In genomic region chr15:65006876-65007275, GRCh38 we compare ENCODE assay signal across 25 cellular contexts. TPM values are rescaled to one million over a fixed set of nuclear protein-coding genes. Genes with fewer than 3 reads are reported as not detected.
"Had no signal": no experiment of that assay in that cellular context is flagged by ENCODE, and none has a peak within 500 bp of the region (broad histone marks: within the 10 kb centered on the region; RNA-seq: fewer than 3 reads in every experiment).

No MANE protein-coding gene starts in this region.

- H3K27me3 Mint-ChIP-seq: activated CD4-positive, alpha-beta T cell treated with anti-CD3 and anti-CD28 coated beads for 36 hours; activated CD8-positive, alpha-beta T cell treated with anti-CD3 and anti-CD28 coated beads for 36 hours; activated naive CD8-positive, alpha-beta T cell treated with anti-CD3 and anti-CD28 coated beads, Interleukin-2, amount 10 ng/mL, durations not matched to agents 7 days and 5 days; T-helper 17 cell had no signal

- H3K27ac ChIP-seq: adrenal gland, Peyer's patch had no signal

- H3K27ac Mint-ChIP-seq: activated CD4-positive, alpha-beta T cell treated with anti-CD3 and anti-CD28 coated beads for 36 hours; activated CD8-positive, alpha-beta T cell treated with anti-CD3 and anti-CD28 coated beads for 36 hours; activated naive CD8-positive, alpha-beta T cell treated with anti-CD3 and anti-CD28 coated beads, Interleukin-2, amount 10 ng/mL, durations not matched to agents 7 days and 5 days; activated T-cell treated with anti-CD3 and anti-CD28 coated beads, Interleukin-2, amount 50 U/mL, for 72 hours; activated T-helper 2 cell treated with anti-CD3 and anti-CD28 coated beads, Interferon-gamma antibody, Interleukin-2, Interleukin-4, amounts not matched to agents 10 μg/mL and 5 μg/mL and 100 μg/mL, durations not matched to agents 14 hours and 24 hours and 36 hours; T-helper 17 cell had no signal

- H3K9me3 Mint-ChIP-seq: activated CD8-positive, alpha-beta T cell treated with anti-CD3 and anti-CD28 coated beads for 36 hours; activated naive CD8-positive, alpha-beta T cell treated with anti-CD3 and anti-CD28 coated beads, Interleukin-2, amount 10 ng/mL, durations not matched to agents 7 days and 5 days; activated T-cell treated with anti-CD3 and anti-CD28 coated beads, Interleukin-2, amount 50 U/mL, for 72 hours; activated T-helper 2 cell treated with anti-CD3 and anti-CD28 coated beads, Interferon-gamma antibody, Interleukin-2, Interleukin-4, amounts not matched to agents 10 μg/mL and 5 μg/mL and 100 μg/mL, durations not matched to agents 14 hours and 24 hours and 36 hours had no signal

- ATAC-seq: activated CD4-positive, alpha-beta T cell treated with anti-CD3 and anti-CD28 coated beads for 36 hours; activated CD8-positive, alpha-beta T cell treated with anti-CD3 and anti-CD28 coated beads for 36 hours; activated T-cell treated with anti-CD3 and anti-CD28 coated beads, Interleukin-2, amount 50 U/mL, for 72 hours; T-helper 17 cell had no signal

- H3K4me1 ChIP-seq: adrenal gland, Peyer's patch had no signal

- H3K4me3 Mint-ChIP-seq: activated CD4-positive, alpha-beta T cell treated with anti-CD3 and anti-CD28 coated beads for 36 hours; activated CD8-positive, alpha-beta T cell treated with anti-CD3 and anti-CD28 coated beads for 36 hours; activated naive CD8-positive, alpha-beta T cell treated with anti-CD3 and anti-CD28 coated beads, Interleukin-2, amount 10 ng/mL, durations not matched to agents 7 days and 5 days; activated T-cell treated with anti-CD3 and anti-CD28 coated beads, Interleukin-2, amount 50 U/mL, for 72 hours; T-helper 17 cell had no signal

- H3K9me3 ChIP-seq: adrenal gland, MG63, Peyer's patch had no signal

- H3K4me1 Mint-ChIP-seq: activated CD4-positive, alpha-beta T cell treated with anti-CD3 and anti-CD28 coated beads for 36 hours; activated naive CD8-positive, alpha-beta T cell treated with anti-CD3 and anti-CD28 coated beads, Interleukin-2, amount 10 ng/mL, durations not matched to agents 7 days and 5 days had no signal

- H3K27me3 ChIP-seq: adrenal gland, MG63, Peyer's patch had no signal

- H3K4me3 ChIP-seq: adrenal gland, MG63, Peyer's patch had no signal

- DNase-seq: activated CD4-positive, alpha-beta T cell treated with anti-CD3 and anti-CD28 coated beads for 36 hours; activated CD4-positive, alpha-beta T cell treated with anti-CD3 and anti-CD28 coated beads, Interleukin-2, amount 50 U/mL, for 1 hour; activated CD8-positive, alpha-beta memory T cell treated with anti-CD3 and anti-CD28 coated beads, Interleukin-2, amount 50 U/mL, for 4 hours; activated CD8-positive, alpha-beta T cell treated with anti-CD3 and anti-CD28 coated beads for 36 hours; activated gamma-delta T cell treated with Interleukin-2 at 50 U/mL for 16 hours; activated naive CD4-positive, alpha-beta T cell treated with anti-CD3 and anti-CD28 coated beads, Interleukin-2, amount 50 U/mL, for 16 hours; activated naive CD8-positive, alpha-beta T cell treated with anti-CD3 and anti-CD28 coated beads, Interleukin-2, amount 10 ng/mL, durations not matched to agents 7 days and 5 days; activated T-cell treated with anti-CD3 and anti-CD28 coated beads, Interleukin-2, amount 50 U/mL, for 72 hours; adrenal gland; anterior cingulate cortex; caudate nucleus; MG63; NCI-H1105; NCI-H1436; NCI-H1694 treated with DMSO at 0.1 percent for 48 hours; NCI-H2029 treated with DMSO at 0.1 percent for 48 hours; NCI-H510A treated with DMSO at 0.1 percent for 48 hours; NCI-H69; NK-92 treated with Interleukin-12 subunit alpha and Interleukin-12 subunit beta, amount 100 ng/mL, for 24 hours; OCI-M1; Peyer's patch; SIG-M5; T-helper 17 cell; T-helper 9 cell had no signal

RNA-seq across cellular contexts. Expression of gene SLC51B, which starts 38.3 kb away (rescaled TPM):
- total RNA-seq: activated CD4-positive, alpha-beta T cell treated with anti-CD3 and anti-CD28 coated beads for 36 hours; activated CD8-positive, alpha-beta T cell treated with anti-CD3 and anti-CD28 coated beads for 36 hours; activated naive CD8-positive, alpha-beta T cell treated with anti-CD3 and anti-CD28 coated beads, Interleukin-2, amount 10 ng/mL, durations not matched to agents 7 days and 5 days; activated T-cell treated with anti-CD3 and anti-CD28 coated beads, Interleukin-2, amount 50 U/mL, for 72 hours; activated T-helper 2 cell treated with anti-CD3 and anti-CD28 coated beads, Interferon-gamma antibody, Interleukin-2, Interleukin-4, amounts not matched to agents 10 μg/mL and 5 μg/mL and 100 μg/mL, durations not matched to agents 14 hours and 24 hours and 36 hours; T-helper 17 cell had no signal
